ENCODE assay signal across 11 cellular contexts in the genomic region with DNA sequence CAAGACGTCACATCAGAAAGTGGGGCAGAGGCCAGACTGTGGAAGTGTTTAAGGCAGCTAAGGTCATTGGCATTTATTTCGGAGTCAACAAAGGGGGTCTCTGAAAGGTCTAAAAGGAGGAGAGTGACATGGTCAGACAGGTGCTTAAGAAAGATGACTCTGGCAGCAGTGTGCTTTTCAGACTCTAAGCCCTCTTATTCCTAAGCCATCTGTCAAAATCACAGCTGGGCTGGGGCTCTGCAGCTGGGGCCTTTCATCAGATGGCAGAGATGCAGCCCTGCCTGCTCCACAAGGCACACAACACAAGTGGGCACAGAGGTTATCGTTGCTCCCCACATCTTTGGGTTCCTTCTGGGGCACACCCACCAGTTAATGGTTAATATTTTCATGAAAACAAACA. TPM values are rescaled to one million over a fixed set of nuclear protein-coding genes. Genes with fewer than 3 reads are reported as not detected.
A peak's percentile ranks its signal among the peaks of the same experiment; 100 is the strongest.
DNase-seq lines count a peak whose midpoint lies in the region; ATAC-seq and TF ChIP-seq lines count a peak whose summit lies in the region.
"Had no signal": no experiment of that assay in that cellular context is flagged by ENCODE, and none has a peak within 500 bp of the region (broad histone marks: within the 10 kb centered on the region; RNA-seq: fewer than 3 reads in every experiment).

No MANE protein-coding gene starts in this region.

- DNase-seq in T-helper 2 cell treated with Interferon-gamma antibody and Interleukin-4, amounts not matched to agents 5 μg/mL and 100 μg/mL, for 36 hours (ENCODE audit: low spot score): no peak
- DNase-seq in T-helper 2 cell (no peak), left lung (no peak), substantia nigra (lab: John Stamatoyannopoulos, UW) (peak in 17 of 49 donors; percentile 17 to 65 (median 35)), Caco-2 (no peak), heart left ventricle (no peak)
- no peak for DNase-seq in activated CD4-positive, alpha-beta memory T cell treated with anti-CD3 and anti-CD28 coated beads for 36 hours
- DNase-seq: activated CD8-positive, alpha-beta memory T cell treated with anti-CD3 and anti-CD28 coated beads for 24 hours; stimulated activated CD4-positive, alpha-beta T cell treated with anti-CD3 and anti-CD28 coated beads, Interleukin-4, amount 100 ng/mL, for 4 hours had no signal

- H3K27ac Mint-ChIP-seq in T-helper 2 cell treated with Interferon-gamma antibody and Interleukin-4, amounts not matched to agents 5 μg/mL and 100 μg/mL, for 36 hours: peak overlapping the region; percentile 90
- peak overlapping the region; percentile 86 for H3K27ac Mint-ChIP-seq in activated CD4-positive, alpha-beta memory T cell treated with anti-CD3 and anti-CD28 coated beads for 36 hours
- H3K27ac Mint-ChIP-seq in Caco-2 (ENCODE audit: unreplicated experiment): no peak overlapping the region

- H3K27me3 Mint-ChIP-seq in T-helper 2 cell treated with Interferon-gamma antibody and Interleukin-4, amounts not matched to agents 5 μg/mL and 100 μg/mL, for 36 hours (ENCODE audit: low read depth): no peaks in the 10 kb centered on the region
- H3K27me3 Mint-ChIP-seq in activated CD4-positive, alpha-beta memory T cell treated with anti-CD3 and anti-CD28 coated beads for 36 hours: no peaks in the 10 kb centered on the region
- no peaks in the 10 kb centered on the region for H3K27me3 Mint-ChIP-seq in Caco-2 (ENCODE audit: insufficient read depth, unreplicated experiment)

- H3K9me3 ChIP-seq in left lung (no peaks in the 10 kb centered on the region), Caco-2 (no peaks in the 10 kb centered on the region), heart left ventricle (no peaks in the 10 kb centered on the region)

- intact Hi-C loops in activated CD4-positive, alpha-beta memory T cell treated with anti-CD3 and anti-CD28 coated beads for 36 hours (cut with micrococcal nuclease): loop anchor here (2.0 to 5.0 kb wide), 5 partner anchors 56 to 400 kb away; a partner anchor contains a TSS
- intact Hi-C loops in left lung (cut with DNase I): no loop called here
- intact Hi-C loops in Caco-2 (cut with micrococcal nuclease; ENCODE audit: unreplicated experiment): loop anchor here (2.0 kb wide), 2 partner anchors 40 to 456 kb away; no protein-coding TSS in a partner anchor
- intact Hi-C loops in heart left ventricle (cut with DNase I): loop anchor here in 2 of 10 donors (5.0 to 10.0 kb wide), 2 partner anchors 454 to 456 kb away; no protein-coding TSS in a partner anchor

- peaks cover 11 to 18% of the 10 kb centered on the region in 2 donors for H3K4me1 ChIP-seq in left lung
- H3K4me1 ChIP-seq in Caco-2: peaks cover 10% of the 10 kb centered on the region
- peaks cover 0 to 26% (median 10%) of the 10 kb centered on the region in 12 donors for H3K4me1 ChIP-seq in heart left ventricle

- H3K27me3 ChIP-seq in left lung (no peaks in the 10 kb centered on the region), Caco-2 (replicated peaks; ENCODE audit: control insufficient read depth, insufficient read depth, low read length) (no peaks in the 10 kb centered on the region), heart left ventricle (no peaks in the 10 kb centered on the region)

- TF ChIP-seq POLR2A in heart left ventricle (IDR thresholded peaks at IDR 0.05): no peak

- peaks cover 47% of the 10 kb centered on the region for H3K36me3 Mint-ChIP-seq in T-helper 2 cell treated with Interferon-gamma antibody and Interleukin-4, amounts not matched to agents 5 μg/mL and 100 μg/mL, for 36 hours (ENCODE audit: low read depth)
- H3K36me3 Mint-ChIP-seq in activated CD4-positive, alpha-beta memory T cell treated with anti-CD3 and anti-CD28 coated beads for 36 hours: peaks cover 15% of the 10 kb centered on the region
- H3K36me3 Mint-ChIP-seq in Caco-2 (ENCODE audit: insufficient read depth, unreplicated experiment): peaks cover 28% of the 10 kb centered on the region

- H3K4me3 ChIP-seq in left lung (no peak overlapping the region), Caco-2 (ENCODE audit: low read depth, low read length) (no peak overlapping the region), heart left ventricle (no peak overlapping the region)
- H3K4me3 ChIP-seq: lung had no signal

- WGBS in heart left ventricle, 4 donors: 70 to 83% (median 78%) methylated on average over 3 of the region's 3 CpGs

- H3K9me3 Mint-ChIP-seq in T-helper 2 cell treated with Interferon-gamma antibody and Interleukin-4, amounts not matched to agents 5 μg/mL and 100 μg/mL, for 36 hours: no peaks in the 10 kb centered on the region
- no peaks in the 10 kb centered on the region for H3K9me3 Mint-ChIP-seq in activated CD4-positive, alpha-beta memory T cell treated with anti-CD3 and anti-CD28 coated beads for 36 hours
- H3K9me3 Mint-ChIP-seq in Caco-2 (ENCODE audit: unreplicated experiment): no peaks in the 10 kb centered on the region

- H3K36me3 ChIP-seq in left lung (peaks cover 0 to 86% of the 10 kb centered on the region in 2 donors), Caco-2 (ENCODE audit: control insufficient read depth, insufficient read depth, low read length) (no peaks in the 10 kb centered on the region; the same call in 1 of the 2 replicates), heart left ventricle (peaks cover 0 to 97% (median 85%) of the 10 kb centered on the region in 9 donors)

- H3K4me1 Mint-ChIP-seq in T-helper 2 cell treated with Interferon-gamma antibody and Interleukin-4, amounts not matched to agents 5 μg/mL and 100 μg/mL, for 36 hours (ENCODE audit: low read depth): peaks cover 22% of the 10 kb centered on the region
- peaks cover 22% of the 10 kb centered on the region for H3K4me1 Mint-ChIP-seq in activated CD4-positive, alpha-beta memory T cell treated with anti-CD3 and anti-CD28 coated beads for 36 hours (ENCODE audit: low read depth)
- peaks cover 17% of the 10 kb centered on the region for H3K4me1 Mint-ChIP-seq in Caco-2 (ENCODE audit: low read depth, unreplicated experiment)

- no TSS peak for BruUV-seq in Caco-2 (replicated peaks; lab: Mats Ljungman, UMichigan)

- CTCF ChIA-PET in activated CD4-positive, alpha-beta memory T cell treated with anti-CD3 and anti-CD28 coated beads for 36 hours (lab: Charles Lee): interaction anchor here (0.6 to 4.5 kb wide), 6 partner anchors 11 to 458 kb away, joined by 3 to 38 read pairs (median 7); a partner anchor contains a TSS
- CTCF ChIA-PET in Caco-2 (lab: Charles Lee): interaction anchor here (0.6 kb wide), 1 partner anchor 144 kb away, joined by 4 read pairs; no protein-coding TSS in a partner anchor

- TF ChIP-seq CTCF in left lung (IDR thresholded peaks at IDR 0.05) (no peak), Caco-2 (IDR thresholded peaks at IDR 0.05; ENCODE audit: insufficient read depth in 1 of 2, low read depth in 1 of 2, low read length in 1 of 2, severe bottlenecking in 1 of 2, unreplicated experiment in 1 of 2) (no peak), heart left ventricle (IDR thresholded peaks at IDR 0.05) (no peak)

- H3K27ac ChIP-seq in left lung: peak overlapping the region; percentile 37 to 71
- H3K27ac ChIP-seq in substantia nigra (ENCODE audit: low read depth, low read length, poor library complexity, severe bottlenecking): peak overlapping the region; percentile 75
- peak overlapping the region in 3 of 12 donors; percentile 43 to 80 (median 78) for H3K27ac ChIP-seq in heart left ventricle

- POLR2A ChIA-PET in activated CD4-positive, alpha-beta memory T cell treated with anti-CD3 and anti-CD28 coated beads for 36 hours (lab: Charles Lee): interaction anchor here (0.9 kb wide), 1 partner anchor 145 kb away, joined by 3 read pairs; no protein-coding TSS in a partner anchor
- POLR2A ChIA-PET in Caco-2 (lab: Charles Lee): no interaction called here

- ATAC-seq in left lung: no peak
- no peak for ATAC-seq in GM21576 (IDR thresholded peaks at IDR 0.05; ENCODE audit: unreplicated experiment)
- ATAC-seq in heart left ventricle: no peak

- no peak overlapping the region for H3K4me3 Mint-ChIP-seq in T-helper 2 cell treated with Interferon-gamma antibody and Interleukin-4, amounts not matched to agents 5 μg/mL and 100 μg/mL, for 36 hours
- H3K4me3 Mint-ChIP-seq in activated CD4-positive, alpha-beta memory T cell treated with anti-CD3 and anti-CD28 coated beads for 36 hours: no peak overlapping the region
- no peak overlapping the region for H3K4me3 Mint-ChIP-seq in Caco-2 (ENCODE audit: unreplicated experiment)

RNA-seq across cellular contexts. Expression of a gene that starts 14.0 kb away (rescaled TPM):
- under 1 TPM; 0.48 to 0.74 TPM for total RNA-seq in activated CD4-positive, alpha-beta memory T cell treated with anti-CD3 and anti-CD28 coated beads for 36 hours
- total RNA-seq in left lung (1 to 10 TPM; 2.3 to 4.4 TPM), Caco-2 (2022) (0.97 TPM in 1 of 2 replicates, not detected in the other), heart left ventricle (10 to 100 TPM in 8 of 9 donors, 1 to 10 TPM in 1; 9.9 to 41.5 (median 23.4) TPM)
- polyA plus RNA-seq in heart left ventricle: 10 to 100 TPM in 1 of 2 donors, 1 to 10 TPM in 1; 2.4 to 20.1 TPM

Comparison
In these comparisons a context has a peak if more than half of its experiments do, and no peak if none do; other contexts are left out.
1. intact Hi-C loops: an anchor here in activated CD4-positive, alpha-beta memory T cell treated with anti-CD3 and anti-CD28 coated beads for 36 hours (2.0 to 5.0 kb wide) and Caco-2 (2.0 kb wide); none called in left lung.